ENCODE assay signal across 17 cellular contexts in the genomic region with DNA sequence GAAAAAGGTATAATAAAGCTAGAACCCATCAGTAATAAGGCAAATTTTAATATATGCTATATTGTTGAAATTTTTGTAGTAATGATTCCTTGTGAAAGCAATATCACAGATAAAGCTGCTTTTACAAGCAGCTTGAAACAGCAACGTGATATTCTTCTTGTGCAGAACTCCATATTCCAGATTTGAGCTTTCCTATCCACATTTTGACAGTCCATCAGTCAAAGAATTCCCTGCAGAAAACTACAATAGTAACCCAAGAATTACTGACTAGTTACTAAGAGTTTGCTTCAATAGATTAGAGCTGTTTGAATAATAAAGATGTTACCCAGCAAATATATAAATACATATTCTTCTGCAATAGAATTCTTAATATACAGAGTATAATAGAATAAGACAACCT.
"Had no signal": no experiment of that assay in that cellular context is flagged by ENCODE, and none has a peak within 500 bp of the region (broad histone marks: within the 10 kb centered on the region; RNA-seq: fewer than 3 reads in every experiment).

No MANE protein-coding gene starts in this region.

- H3K9me3 ChIP-seq: stomach, suprapubic skin, testis, thoracic aorta, thyroid gland, tibial artery, tibial nerve, transverse colon, upper lobe of left lung, upper lobe of right lung, uterus, vagina had no signal

- H3K36me3 ChIP-seq: stomach, suprapubic skin, thoracic aorta, thyroid gland, tibial artery, tibial nerve, transverse colon, upper lobe of left lung, upper lobe of right lung, uterus, vagina had no signal

- H3K27ac ChIP-seq: stomach, suprapubic skin, testis, thoracic aorta, thyroid gland, tibial artery, tibial nerve, transverse colon, upper lobe of left lung, upper lobe of right lung, uterus, vagina had no signal

- H3K4me3 ChIP-seq: stomach, suprapubic skin, testis, thoracic aorta, thyroid gland, tibial artery, tibial nerve, transverse colon, upper lobe of left lung, upper lobe of right lung, uterus, vagina had no signal

- ATAC-seq: stimulated activated effector memory CD8-positive, alpha-beta T cell treated with anti-CD3 and anti-CD28 coated beads, Interleukin-12 subunit alpha, Interleukin-12 subunit beta, amount 100 ng/mL, for 72 hours; stimulated activated memory B cell treated with anti-CD40 and anti-IgM and Interleukin-4, amounts not matched to agents 10 μg/mL and 1 μg/mL and 100 μg/mL, for 72 hours; stimulated activated naive B cell treated with anti-CD40 and anti-IgM and Interleukin-4, amounts not matched to agents 10 μg/mL and 1 μg/mL and 100 μg/mL, for 72 hours; stimulated activated naive CD8-positive, alpha-beta T cell treated with anti-CD3 and anti-CD28 coated beads, Interleukin-15, amount 100 ng/mL, for 72 hours; stimulated activated naive CD8-positive, alpha-beta T cell treated with anti-CD3 and anti-CD28 coated beads, Interleukin-15, Interleukin-2, amounts not matched to agents 100 U/mL and 50 U/mL, for 24 hours; upper lobe of right lung had no signal

- H3K27me3 ChIP-seq: stomach, suprapubic skin, testis, thyroid gland, tibial artery, tibial nerve, transverse colon, upper lobe of left lung, upper lobe of right lung, uterus, vagina had no signal
